ENCODE assay signal across 12 cellular contexts in the genomic region with DNA sequence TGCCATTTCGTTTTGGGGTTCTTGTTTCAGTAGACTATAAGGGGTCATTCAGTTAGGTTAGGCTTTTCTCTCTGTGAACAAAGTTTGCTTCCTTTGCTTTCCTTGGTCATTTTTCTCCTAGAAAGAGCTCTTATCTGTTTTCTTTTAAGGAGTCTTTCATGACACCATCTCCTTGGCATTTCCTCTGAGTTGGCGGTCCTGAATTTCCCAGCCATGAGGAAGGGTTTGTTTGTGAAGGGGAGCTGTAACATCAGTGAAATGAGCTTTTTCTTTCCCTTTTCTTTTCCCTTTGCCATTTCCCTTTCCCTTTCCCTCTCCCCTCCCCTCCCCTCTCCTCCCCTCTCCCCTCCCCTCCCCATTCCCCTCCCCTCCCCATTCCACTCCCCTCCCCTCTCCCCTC.
DNase-seq lines count a peak whose midpoint lies in the region; ATAC-seq and TF ChIP-seq lines count a peak whose summit lies in the region.
"Had no signal": no experiment of that assay in that cellular context is flagged by ENCODE, and none has a peak within 500 bp of the region (broad histone marks: within the 10 kb centered on the region; RNA-seq: fewer than 3 reads in every experiment).

No MANE protein-coding gene starts in this region.

- no peak overlapping the region for H4K91ac ChIP-seq in trophoblast cell (ENCODE audit: low read depth, low read length)

- H3K9me3 ChIP-seq in trophoblast cell (ENCODE audit: insufficient read depth, low read depth, low read length) = peaks cover 2% of the 10 kb centered on the region
- H3K9me3 ChIP-seq: prostate gland had no signal

- no peak overlapping the region for H3K23ac ChIP-seq in trophoblast cell (ENCODE audit: low read length)

- no peak overlapping the region for H2AK5ac ChIP-seq in trophoblast cell (ENCODE audit: low read length)

- H2BK12ac ChIP-seq in trophoblast cell (ENCODE audit: low read length) = no peak overlapping the region

- H2BK120ac ChIP-seq in trophoblast cell (ENCODE audit: insufficient read depth, low read length, poor library complexity) = no peak overlapping the region

- H4K12ac ChIP-seq in trophoblast cell (ENCODE audit: low read depth, low read length) = no peak overlapping the region

- peaks cover 8% of the 10 kb centered on the region for H3K79me2 ChIP-seq in trophoblast cell (ENCODE audit: control insufficient read depth, insufficient read depth, low read length, poor library complexity)

- POLR2A ChIA-PET in RWPE1 (lab: Yijun Ruan, JAX; ENCODE audit: low non-redundant PET) = interaction anchor here (0.7 kb wide), 1 partner anchor 12 kb away, joined by 6 read pairs; no protein-coding TSS in a partner anchor

- H3K27me3 ChIP-seq in trophoblast cell (ENCODE audit: insufficient read depth, low read length) = no peaks in the 10 kb centered on the region

- no peak overlapping the region for H3K4ac ChIP-seq in trophoblast cell (ENCODE audit: low read depth, low read length)

- H3K27ac ChIP-seq in RWPE1 (peak overlapping the region; percentile 89), trophoblast cell (ENCODE audit: low read depth, low read length) (peak overlapping the region; percentile 64)
- H3K27ac ChIP-seq: prostate gland had no signal

- no peak for TF ChIP-seq CTCF in RWPE1 (conservative IDR thresholded peaks at IDR 0.05; ENCODE audit: low read depth)

- no peak overlapping the region for H4K8ac ChIP-seq in trophoblast cell (ENCODE audit: low read depth, low read length)

- WGBS in trophoblast cell (ENCODE audit: extremely low coverage, insufficient coverage, insufficient read length) = no CpG with 5 or more reads among the region's 2 CpGs

- H3K4me2 ChIP-seq in trophoblast cell (ENCODE audit: low read length) = no peak overlapping the region

- no peak overlapping the region for H3K18ac ChIP-seq in trophoblast cell (ENCODE audit: low read length)

- no peak overlapping the region for H2BK5ac ChIP-seq in trophoblast cell (ENCODE audit: low read depth, low read length, poor library complexity)

- H3K36me3 ChIP-seq in trophoblast cell (ENCODE audit: control insufficient read depth in 1 of 2, insufficient read depth in 2 of 2, low read length in 2 of 2) = no peaks in the 10 kb centered on the region
- H3K36me3 ChIP-seq: prostate gland had no signal

- no peak overlapping the region for H3K4me3 ChIP-seq in trophoblast cell (ENCODE audit: low read depth, low read length)
- H3K4me3 ChIP-seq: prostate gland had no signal

- H2AFZ ChIP-seq in trophoblast cell (ENCODE audit: insufficient read depth, low read length, poor library complexity) = no peak overlapping the region

- no peak for ATAC-seq in GM18868 (IDR thresholded peaks at IDR 0.05; ENCODE audit: unreplicated experiment)

- no peak overlapping the region for H3K14ac ChIP-seq in trophoblast cell (ENCODE audit: low read length)

- CTCF ChIA-PET in RWPE1 (lab: Yijun Ruan, JAX) = interaction anchor here (0.7 kb wide), 3 partner anchors 48 to 435 kb away, joined by 3 to 4 read pairs (median 4); no protein-coding TSS in a partner anchor

- DNase-seq in Daoy (ENCODE audit: low read depth) (peak; percentile 89), RWPE1 (ENCODE audit: low spot score) (peak; percentile 62), fibroblast of gingiva (ENCODE audit: low read depth) (peak; percentile 82), trophoblast cell (peak; percentile 67 to 83), NCI-H2029 treated with DMSO at 0.1 percent for 48 hours (lab: John Stamatoyannopoulos, UW) (no peak), NCI-H2081 (lab: John Stamatoyannopoulos, UW) (no peak)
- no peak for DNase-seq in stimulated activated CD4-positive, alpha-beta T cell treated with anti-CD3 and anti-CD28 coated beads, Interleukin-12 subunit alpha, Interleukin-12 subunit beta, amount 100 ng/mL, for 4 hours
- DNase-seq: activated gamma-delta T cell, DMS79 treated with DMSO at 0.1 percent for 48 hours, hypothalamus had no signal

- no peak overlapping the region for H3K9ac ChIP-seq in trophoblast cell (ENCODE audit: low read length)

- peaks cover 12% of the 10 kb centered on the region for H3K79me1 ChIP-seq in trophoblast cell (ENCODE audit: low read length)

- peaks cover 25 to 29% of the 10 kb centered on the region in 2 experiments for H3K4me1 ChIP-seq in trophoblast cell (ENCODE audit: control insufficient read depth in 1 of 2, insufficient read depth in 2 of 2, low read length in 2 of 2)

Comparison
In these comparisons a context has a peak if more than half of its experiments do, and no peak if none do; other contexts are left out.
1. DNase-seq: peak in Daoy (single experiment), RWPE1 (single experiment), fibroblast of gingiva (single experiment) and trophoblast cell (2 of 2); none in stimulated activated CD4-positive, alpha-beta T cell treated with anti-CD3 and anti-CD28 coated beads, Interleukin-12 subunit alpha, Interleukin-12 subunit beta, amount 100 ng/mL, for 4 hours (single experiment), NCI-H2029 treated with DMSO at 0.1 percent for 48 hours (single experiment) and NCI-H2081 (0 of 2).